In genomic region chr17:1908699-1909309, GRCh38 we compare ENCODE assay signal across 8 cellular contexts.
DNase-seq lines count a peak whose midpoint lies in the region; ATAC-seq and TF ChIP-seq lines count a peak whose summit lies in the region.

No MANE protein-coding gene starts in this region.

- TF ChIP-seq CTCF in brain microvascular endothelial cell (IDR thresholded peaks at IDR 0.05; ENCODE audit: low read depth, low read length, missing control alignments), result peak; percentile 83

- in situ Hi-C loops in brain microvascular endothelial cell (cut with HindIII; ENCODE audit: low pct_ligation_motif_present, low sequenced_read_pairs), result no loop called here

- no peaks in the 10 kb centered on the region for H3K4me1 ChIP-seq in iPS-20b (ENCODE audit: insufficient read depth, low read length)

- H3K27me3 ChIP-seq in brain microvascular endothelial cell (replicated peaks), result peaks cover 23% of the 10 kb centered on the region
- peaks cover 99% of the 10 kb centered on the region for H3K27me3 ChIP-seq in iPS-20b (ENCODE audit: insufficient read depth, low read length)

- no peak overlapping the region for H3K27ac ChIP-seq in brain microvascular endothelial cell
- no peak overlapping the region for H3K27ac ChIP-seq in iPS-20b (ENCODE audit: low read length)

- no peaks in the 10 kb centered on the region for H3K9me3 ChIP-seq in iPS-20b (ENCODE audit: insufficient read depth, low read depth, low read length)

- H3K4me3 ChIP-seq in brain microvascular endothelial cell (ENCODE audit: low read depth, low read length) (peak overlapping the region; percentile 44), iPS-20b (ENCODE audit: low read length) (peak overlapping the region; percentile 56; the same call in 1 of the 2 replicates), skeletal muscle cell (ENCODE audit: low read depth, low read length) (peak overlapping the region; percentile 30)

- DNase-seq in GM04504 (ENCODE audit: low read depth) (peak; percentile 58), NCI-H1048 (lab: John Stamatoyannopoulos, UW) (peak; percentile 78), brain microvascular endothelial cell (peak; percentile 65), skeletal muscle cell (ENCODE audit: low read depth) (peak; percentile 31)

- ATAC-seq in SK-N-SH treated with all-trans-retinoic acid at 6 μM for 48 hours (peak; percentile 97), GM19455 (IDR thresholded peaks at IDR 0.05; ENCODE audit: unreplicated experiment) (no peak), HG02981 (IDR thresholded peaks at IDR 0.05; ENCODE audit: unreplicated experiment) (no peak)

- no peak overlapping the region for H3K9ac ChIP-seq in iPS-20b (ENCODE audit: low read depth, low read length)

- H3K36me3 ChIP-seq in brain microvascular endothelial cell (replicated peaks) (no peaks in the 10 kb centered on the region), iPS-20b (ENCODE audit: insufficient read depth, low read depth, low read length) (no peaks in the 10 kb centered on the region)

TF ChIP-seq in SK-N-SH treated with all-trans-retinoic acid at 6 μM for 48 hours, 23 proteins besides CTCF, POLR2A, EP300 and RAD21:
- TF ChIP-seq ZNF8 (CRISPR knock-in tag; IDR thresholded peaks at IDR 0.05) (no peak), POU6F1 (CRISPR knock-in tag; IDR thresholded peaks at IDR 0.05; ENCODE audit: borderline replicate concordance, low read depth) (no peak), ZNF70 (CRISPR knock-in tag; IDR thresholded peaks at IDR 0.05) (no peak), TSHZ2 (CRISPR knock-in tag; IDR thresholded peaks at IDR 0.05) (no peak), ZFP30 (CRISPR knock-in tag; IDR thresholded peaks at IDR 0.05) (no peak), CREB5 (CRISPR knock-in tag; IDR thresholded peaks at IDR 0.05; ENCODE audit: low read depth) (no peak)
